In the genomic region with DNA sequence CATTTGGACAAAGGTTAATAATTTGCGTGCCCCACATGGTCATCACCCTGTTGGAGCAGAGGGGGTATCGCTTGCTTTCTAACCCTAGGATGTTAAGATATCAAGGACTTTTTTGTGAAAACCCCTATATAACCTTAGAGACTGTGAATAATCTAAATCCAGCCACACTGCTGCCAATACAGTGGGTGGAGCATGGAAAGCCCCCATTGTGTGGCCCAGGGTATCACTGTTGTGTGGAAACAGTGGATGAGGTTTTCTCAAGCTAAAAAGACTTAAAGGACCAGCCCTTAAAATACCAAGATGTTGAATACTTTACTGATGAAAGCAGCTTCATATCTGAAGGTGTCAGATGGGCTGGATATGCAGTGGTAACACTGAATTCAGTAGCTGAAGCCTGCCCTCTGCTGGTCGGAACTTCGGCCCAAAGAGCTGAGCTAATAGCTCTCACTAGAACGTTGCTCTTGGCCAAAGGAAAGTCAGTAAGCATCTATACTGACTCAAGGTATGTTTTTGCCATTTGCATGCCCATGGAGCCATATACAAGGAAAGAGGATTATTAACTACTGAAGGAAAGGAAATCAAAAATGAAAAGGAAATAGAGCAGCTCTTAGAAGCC, we compare ENCODE assay signal across 7 cellular contexts.
A peak's percentile ranks its signal among the peaks of the same experiment; 100 is the strongest.
DNase-seq lines count a peak whose midpoint lies in the region; ATAC-seq and TF ChIP-seq lines count a peak whose summit lies in the region.

No MANE protein-coding gene starts in this region.

- H3K4me3 Mint-ChIP-seq in stimulated activated naive B cell treated with anti-CD40 and anti-IgM and Interleukin-4, amounts not matched to agents 10 μg/mL and 1 μg/mL and 100 μg/mL, for 72 hours = no peak overlapping the region

- H3K4me3 ChIP-seq in GM06990 (replicated peaks; ENCODE audit: low read depth, low read length) (no peak overlapping the region), HCT116 (replicated peaks in 1 of 2; ENCODE audit: low read depth in 1 of 2, low read length in 2 of 2) (no peak overlapping the region), astrocyte of the cerebellum (ENCODE audit: low read depth, low read length) (no peak overlapping the region), coronary artery (no peak overlapping the region)

- no peak overlapping the region for H2AFZ ChIP-seq in HCT116 (ENCODE audit: low read depth, low read length, poor library complexity, severe bottlenecking)

- H3K9ac ChIP-seq in HCT116 (ENCODE audit: low read length) = no peak overlapping the region

- no peaks in the 10 kb centered on the region for H3K79me2 ChIP-seq in HCT116 (ENCODE audit: insufficient read depth, low read length)

- peak; percentile 72 for TF ChIP-seq CTCF in GM06990 (IDR thresholded peaks at IDR 0.05; ENCODE audit: insufficient read depth, low read length, poor library complexity, severe bottlenecking)
- TF ChIP-seq CTCF in HCT116 (IDR thresholded peaks at IDR 0.05 in 2 of 3, conservative IDR thresholded peaks at IDR 0.05 in 1 of 3; ENCODE audit: borderline replicate concordance in 1 of 3, insufficient read depth in 1 of 3, low read depth in 2 of 3, low read length in 2 of 3) = peak in 2 of 3 experiments; percentile 43 to 50; a peak in 4 of 6 replicates
- peak; percentile 64 for TF ChIP-seq CTCF in astrocyte of the cerebellum (IDR thresholded peaks at IDR 0.05; ENCODE audit: low read depth, low read length, missing control alignments)
- no peak for TF ChIP-seq CTCF in coronary artery (IDR thresholded peaks at IDR 0.05)

- H3K27ac ChIP-seq in HCT116 (ENCODE audit: low read depth, low read length) = no peak overlapping the region
- H3K27ac ChIP-seq in coronary artery = no peak overlapping the region

- intact Hi-C loops in HCT116 (cut with micrococcal nuclease) = loop anchor here (2.0 kb wide), 2 partner anchors 318 to 408 kb away; no protein-coding TSS in a partner anchor

- BruUV-seq in HCT116 (replicated peaks; lab: Mats Ljungman, UMichigan) = no TSS peak

- no peaks in the 10 kb centered on the region for H3K9me2 ChIP-seq in HCT116 (ENCODE audit: insufficient read depth)

- H4K20me1 ChIP-seq in HCT116 (ENCODE audit: insufficient read depth) = no peaks in the 10 kb centered on the region

- no peaks in the 10 kb centered on the region; a peak in 1 of 4 replicates for H3K9me3 ChIP-seq in HCT116 (ENCODE audit: control insufficient read depth in 1 of 2, insufficient read depth in 1 of 2, low read depth in 1 of 2, low read length in 2 of 2)

- ATAC-seq in HCT116 = no peak
- peak in 1 of 2 donors; percentile 50 for ATAC-seq in stimulated activated naive B cell treated with anti-CD40 and anti-IgM and Interleukin-4, amounts not matched to agents 10 μg/mL and 1 μg/mL and 100 μg/mL, for 72 hours (replicated peaks)

- no peak for TF ChIP-seq POLR2A in HCT116 (IDR thresholded peaks at IDR 0.05; ENCODE audit: borderline replicate concordance, extremely low read depth, insufficient read depth, insufficient read length)

- no peaks in the 10 kb centered on the region for H3K27me3 ChIP-seq in GM06990 (replicated peaks; ENCODE audit: control insufficient read depth, insufficient read depth, low read length)
- no peaks in the 10 kb centered on the region for H3K27me3 ChIP-seq in HCT116 (ENCODE audit: insufficient read depth, low read length)

- peak; percentile 17; the same call in 1 of the 2 replicates for TF ChIP-seq RAD21 in HCT116 (IDR thresholded peaks at IDR 0.05; ENCODE audit: low read depth)

- H3K4me1 Mint-ChIP-seq in stimulated activated naive B cell treated with anti-CD40 and anti-IgM and Interleukin-4, amounts not matched to agents 10 μg/mL and 1 μg/mL and 100 μg/mL, for 72 hours = no peaks in the 10 kb centered on the region

- in situ Hi-C loops in astrocyte of the cerebellum (cut with HindIII; ENCODE audit: low sequenced_read_pairs) = no loop called here

- H3K36me3 ChIP-seq in GM06990 (ENCODE audit: control insufficient read depth, insufficient read depth, low read length) = no peaks in the 10 kb centered on the region
- no peaks in the 10 kb centered on the region for H3K36me3 ChIP-seq in HCT116 (ENCODE audit: control insufficient read depth in 1 of 2, insufficient read depth in 2 of 2, low read length in 2 of 2)

- POLR2A ChIA-PET in HCT116 (lab: Charles Lee) = no interaction called here

- H3K4me2 ChIP-seq in HCT116 (ENCODE audit: low read length) = no peak overlapping the region

- peaks cover 0 to 7% of the 10 kb centered on the region in 2 donors for H3K9me3 Mint-ChIP-seq in stimulated activated naive B cell treated with anti-CD40 and anti-IgM and Interleukin-4, amounts not matched to agents 10 μg/mL and 1 μg/mL and 100 μg/mL, for 72 hours

- no peaks in the 10 kb centered on the region for H3K27me3 Mint-ChIP-seq in stimulated activated naive B cell treated with anti-CD40 and anti-IgM and Interleukin-4, amounts not matched to agents 10 μg/mL and 1 μg/mL and 100 μg/mL, for 72 hours

- RAD21 ChIA-PET in HCT116 (lab: Charles Lee; ENCODE audit: low non-redundant PET in 1 of 2, low total read pairs in 2 of 2, uncharacterized antibody in 2 of 2, unreplicated experiment in 2 of 2) = interaction anchor here in 1 of 2 experiments (0.6 kb wide), 1 partner anchor 320 kb away, joined by 4 read pairs; no protein-coding TSS in a partner anchor

- no peaks in the 10 kb centered on the region for H3K36me3 Mint-ChIP-seq in stimulated activated naive B cell treated with anti-CD40 and anti-IgM and Interleukin-4, amounts not matched to agents 10 μg/mL and 1 μg/mL and 100 μg/mL, for 72 hours

- CTCF ChIA-PET in HCT116 (lab: Charles Lee) = interaction anchor here (0.7 to 1.5 kb wide), 8 partner anchors 50 to 529 kb away, joined by 3 to 19 read pairs (median 3); no protein-coding TSS in a partner anchor

- DNase-seq in GM06990 (ENCODE audit: extremely low read depth, insufficient read length) = no peak
- no peak for DNase-seq in HCT116 (ENCODE audit: low read depth, low spot score)
- DNase-seq in NCI-H446 (lab: John Stamatoyannopoulos, UW) = peak; percentile 12 to 69
- DNase-seq in astrocyte of the cerebellum (ENCODE audit: low read depth) = peak; percentile 20
- DNase-seq in iris pigment epithelial cell (ENCODE audit: low read depth) = peak; percentile 34
- DNase-seq in stimulated activated naive B cell treated with anti-CD40 and anti-IgM and Interleukin-4, amounts not matched to agents 10 μg/mL and 1 μg/mL and 100 μg/mL, for 72 hours = peak; percentile 13
- no peak for DNase-seq in coronary artery (ENCODE audit: low spot score)

- H3K27ac Mint-ChIP-seq in stimulated activated naive B cell treated with anti-CD40 and anti-IgM and Interleukin-4, amounts not matched to agents 10 μg/mL and 1 μg/mL and 100 μg/mL, for 72 hours = no peak overlapping the region

- no peaks in the 10 kb centered on the region for H3K4me1 ChIP-seq in HCT116 (ENCODE audit: control insufficient read depth in 1 of 2, insufficient read depth in 2 of 2, low read length in 2 of 2)

TF ChIP-seq in HCT116, 20 proteins besides CTCF, POLR2A, EP300 and RAD21:
- TF ChIP-seq EZH2 (IDR thresholded peaks at IDR 0.05) = no peak
- no peak for TF ChIP-seq POLR2AphosphoS5 (IDR thresholded peaks at IDR 0.05; ENCODE audit: low read depth, low read length)
- no peak for TF ChIP-seq TCF7L2 (IDR thresholded peaks at IDR 0.05; ENCODE audit: borderline replicate concordance, extremely low read depth, insufficient read depth, insufficient read length)
- no peak for TF ChIP-seq EGR1 (IDR thresholded peaks at IDR 0.05; ENCODE audit: low read depth)
- TF ChIP-seq SIN3A (IDR thresholded peaks at IDR 0.05; ENCODE audit: low read depth) = no peak
- no peak for TF ChIP-seq FOSL1 (IDR thresholded peaks at IDR 0.05; ENCODE audit: low read depth)
- no peak for TF ChIP-seq SP1 (IDR thresholded peaks at IDR 0.05; ENCODE audit: low read depth)
- TF ChIP-seq ZFX (IDR thresholded peaks at IDR 0.05) = no peak
- TF ChIP-seq, protein P1, sequence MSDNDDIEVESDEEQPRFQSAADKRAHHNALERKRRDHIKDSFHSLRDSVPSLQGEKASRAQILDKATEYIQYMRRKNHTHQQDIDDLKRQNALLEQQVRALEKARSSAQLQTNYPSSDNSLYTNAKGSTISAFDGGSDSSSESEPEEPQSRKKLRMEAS (IDR thresholded peaks at IDR 0.05) = no peak
- TF ChIP-seq ELF1 (IDR thresholded peaks at IDR 0.05; ENCODE audit: borderline replicate concordance, low read depth) = no peak
- TF ChIP-seq, protein P2, sequence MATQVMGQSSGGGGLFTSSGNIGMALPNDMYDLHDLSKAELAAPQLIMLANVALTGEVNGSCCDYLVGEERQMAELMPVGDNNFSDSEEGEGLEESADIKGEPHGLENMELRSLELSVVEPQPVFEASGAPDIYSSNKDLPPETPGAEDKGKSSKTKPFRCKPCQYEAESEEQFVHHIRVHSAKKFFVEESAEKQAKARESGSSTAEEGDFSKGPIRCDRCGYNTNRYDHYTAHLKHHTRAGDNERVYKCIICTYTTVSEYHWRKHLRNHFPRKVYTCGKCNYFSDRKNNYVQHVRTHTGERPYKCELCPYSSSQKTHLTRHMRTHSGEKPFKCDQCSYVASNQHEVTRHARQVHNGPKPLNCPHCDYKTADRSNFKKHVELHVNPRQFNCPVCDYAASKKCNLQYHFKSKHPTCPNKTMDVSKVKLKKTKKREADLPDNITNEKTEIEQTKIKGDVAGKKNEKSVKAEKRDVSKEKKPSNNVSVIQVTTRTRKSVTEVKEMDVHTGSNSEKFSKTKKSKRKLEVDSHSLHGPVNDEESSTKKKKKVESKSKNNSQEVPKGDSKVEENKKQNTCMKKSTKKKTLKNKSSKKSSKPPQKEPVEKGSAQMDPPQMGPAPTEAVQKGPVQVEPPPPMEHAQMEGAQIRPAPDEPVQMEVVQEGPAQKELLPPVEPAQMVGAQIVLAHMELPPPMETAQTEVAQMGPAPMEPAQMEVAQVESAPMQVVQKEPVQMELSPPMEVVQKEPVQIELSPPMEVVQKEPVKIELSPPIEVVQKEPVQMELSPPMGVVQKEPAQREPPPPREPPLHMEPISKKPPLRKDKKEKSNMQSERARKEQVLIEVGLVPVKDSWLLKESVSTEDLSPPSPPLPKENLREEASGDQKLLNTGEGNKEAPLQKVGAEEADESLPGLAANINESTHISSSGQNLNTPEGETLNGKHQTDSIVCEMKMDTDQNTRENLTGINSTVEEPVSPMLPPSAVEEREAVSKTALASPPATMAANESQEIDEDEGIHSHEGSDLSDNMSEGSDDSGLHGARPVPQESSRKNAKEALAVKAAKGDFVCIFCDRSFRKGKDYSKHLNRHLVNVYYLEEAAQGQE (IDR thresholded peaks at IDR 0.05; ENCODE audit: low read depth) = no peak
- no peak for TF ChIP-seq CEBPB (IDR thresholded peaks at IDR 0.05; ENCODE audit: low read depth)
- no peak for TF ChIP-seq YY1 (IDR thresholded peaks at IDR 0.05; ENCODE audit: extremely low read depth, insufficient replicate concordance, low read depth, low read length)
- no peak for TF ChIP-seq CBX3 (IDR thresholded peaks at IDR 0.05; ENCODE audit: low read depth)
TF ChIP-seq in HCT116: peak in this region for 0.

Comparison
In these comparisons a context has a peak if more than half of its experiments do, and no peak if none do; other contexts are left out.
1. DNase-seq: peak in NCI-H446 (2 of 2), astrocyte of the cerebellum (single experiment), iris pigment epithelial cell (single experiment) and stimulated activated naive B cell treated with anti-CD40 and anti-IgM and Interleukin-4, amounts not matched to agents 10 μg/mL and 1 μg/mL and 100 μg/mL, for 72 hours (single experiment); none in GM06990 (single experiment), HCT116 (single experiment) and coronary artery (single experiment).